In the genomic region with DNA sequence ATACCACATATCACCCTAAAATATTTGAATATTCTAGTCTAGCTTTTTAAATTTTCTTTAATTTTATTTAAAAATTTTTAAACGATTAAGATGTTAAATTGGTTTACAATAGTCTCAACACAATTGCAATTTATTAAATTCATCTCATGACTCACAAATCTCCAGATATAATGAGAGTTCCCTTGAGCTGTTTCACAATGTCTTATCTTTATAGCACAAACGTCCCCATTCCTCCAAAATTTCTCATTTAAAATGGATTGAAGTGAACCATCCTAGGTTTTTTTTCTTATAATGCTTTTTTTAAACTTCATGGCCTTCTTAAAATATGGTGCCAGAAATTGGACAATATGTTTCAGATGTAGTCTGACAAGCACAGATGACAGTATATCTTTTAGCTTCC, we compare ENCODE assay signal across 26 cellular contexts.
A peak's percentile ranks its signal among the peaks of the same experiment; 100 is the strongest.
DNase-seq lines count a peak whose midpoint lies in the region; ATAC-seq, FAIRE-seq and TF ChIP-seq lines count a peak whose summit lies in the region.
"Had no signal": no experiment of that assay in that cellular context is flagged by ENCODE, and none has a peak within 500 bp of the region (broad histone marks: within the 10 kb centered on the region; RNA-seq: fewer than 3 reads in every experiment).

No MANE protein-coding gene starts in this region.

- intact Hi-C loops in right cardiac atrium (cut with DNase I) = no loop called here

- H3K27me3 ChIP-seq in small intestine (ENCODE audit: control insufficient read depth in 2 of 2, insufficient read depth in 2 of 2, low read length in 2 of 2) = no peaks in the 10 kb centered on the region
- no peaks in the 10 kb centered on the region for H3K27me3 ChIP-seq in right cardiac atrium (ENCODE audit: control insufficient read depth, insufficient read depth)
- H3K27me3 ChIP-seq: BE2C; BLaER1 treated with 17β-estradiol and CSF1 and Interleukin-3, amounts not matched to agents 10 nM and 100 nM had no signal

- ATAC-seq in right cardiac atrium = no peak
- ATAC-seq: A549 had no signal

- H3K27ac ChIP-seq in small intestine (ENCODE audit: low read depth in 1 of 2, low read length in 1 of 2) (no peak overlapping the region), right cardiac atrium (ENCODE audit: low read length) (no peak overlapping the region)
- H3K27ac ChIP-seq: A549; BLaER1 treated with 17β-estradiol and CSF1 and Interleukin-3, amounts not matched to agents 10 nM and 100 nM had no signal

- 40 to 56% (median 42%) methylated on average over 2 of the region's 2 CpGs for WGBS in small intestine, 3 donors
- 38% methylated on average over 2 of the region's 2 CpGs for WGBS in right cardiac atrium

- no peaks in the 10 kb centered on the region for H3K36me3 ChIP-seq in small intestine (ENCODE audit: control insufficient read depth in 2 of 2, insufficient read depth in 2 of 2, low read length in 2 of 2)
- H3K36me3 ChIP-seq: BE2C; BLaER1 treated with 17β-estradiol and CSF1 and Interleukin-3, amounts not matched to agents 10 nM and 100 nM; HAP-1 had no signal

- no peak overlapping the region for H3K4me3 ChIP-seq in fibroblast of the aortic adventitia (ENCODE audit: low read depth, low read length)
- no peak overlapping the region for H3K4me3 ChIP-seq in small intestine (ENCODE audit: low read depth in 1 of 2, low read length in 2 of 2)
- H3K4me3 ChIP-seq in right cardiac atrium (ENCODE audit: low read length) = no peak overlapping the region
- H3K4me3 ChIP-seq: A549; BLaER1 treated with 17β-estradiol and CSF1 and Interleukin-3, amounts not matched to agents 10 nM and 100 nM; HAP-1 had no signal

- DNase-seq in NCI-H226 (peak; percentile 3), amniotic epithelial cell (ENCODE audit: low read depth) (peak; percentile 76), fibroblast of the aortic adventitia (ENCODE audit: low read depth) (peak; percentile 53), small intestine (no peak), NCI-H2081 (lab: John Stamatoyannopoulos, UW) (no peak), right cardiac atrium (no peak)
- no peak for DNase-seq in activated CD4-positive, alpha-beta T cell treated with anti-CD3 and anti-CD28 coated beads, Interleukin-2, amount 50 U/mL, for 48 hours
- DNase-seq: 8988T; ACHN; AML-193; BE2C; CD4-positive, alpha-beta T cell; CD8-positive, alpha-beta memory T cell; DMS 273 treated with DMSO at 0.1 percent for 48 hours; DMS79; EL; GDM1; GOT3; HFFc6 had no signal

- H3K4me1 ChIP-seq in small intestine (ENCODE audit: control insufficient read depth in 2 of 2, insufficient read depth in 1 of 2, low read depth in 1 of 2, low read length in 1 of 2) (no peaks in the 10 kb centered on the region), right cardiac atrium (ENCODE audit: control insufficient read depth, insufficient read depth, low read length) (no peaks in the 10 kb centered on the region)
- H3K4me1 ChIP-seq: A549; BE2C; BLaER1 treated with 17β-estradiol and CSF1 and Interleukin-3, amounts not matched to agents 10 nM and 100 nM had no signal

- no peak for TF ChIP-seq CTCF in fibroblast of the aortic adventitia (IDR thresholded peaks at IDR 0.05; ENCODE audit: insufficient read depth, low read length)

- H3K9me3 ChIP-seq in small intestine (ENCODE audit: control insufficient read depth, low read depth) (no peaks in the 10 kb centered on the region), right cardiac atrium (ENCODE audit: control insufficient read depth, low read length) (no peaks in the 10 kb centered on the region)
- H3K9me3 ChIP-seq: A549; BE2C; BLaER1 treated with 17β-estradiol and CSF1 and Interleukin-3, amounts not matched to agents 10 nM and 100 nM; HAP-1 had no signal

- FAIRE-seq in small intestine (lab: Jason Lieb, UNC) = peak; percentile 30
- FAIRE-seq: A549, D721Med, GM12891, GM18507, H54 had no signal

Comparison
In these comparisons a context has a peak if more than half of its experiments do, and no peak if none do; other contexts are left out.
1. DNase-seq: peak in NCI-H226 (single experiment), amniotic epithelial cell (single experiment) and fibroblast of the aortic adventitia (single experiment); none in small intestine (single experiment), NCI-H2081 (0 of 2), right cardiac atrium (0 of 3) and activated CD4-positive, alpha-beta T cell treated with anti-CD3 and anti-CD28 coated beads, Interleukin-2, amount 50 U/mL, for 48 hours (0 of 2).